In genomic region chr7:155487509-155488482, GRCh38 we compare ENCODE assay signal across 16 cellular contexts. TPM values are rescaled to one million over a fixed set of nuclear protein-coding genes. Genes with fewer than 3 reads are reported as not detected.
A peak's percentile ranks its signal among the peaks of the same experiment; 100 is the strongest.
DNase-seq lines count a peak whose midpoint lies in the region; TF ChIP-seq lines count a peak whose summit lies in the region.
"Had no signal": no experiment of that assay in that cellular context is flagged by ENCODE, and none has a peak within 500 bp of the region (broad histone marks: within the 10 kb centered on the region; RNA-seq: fewer than 3 reads in every experiment).

No MANE protein-coding gene starts in this region.

- peak overlapping the region; percentile 75 for H3K27ac Mint-ChIP-seq in neural progenitor cell
- H3K27ac Mint-ChIP-seq: CD4-positive, alpha-beta T cell had no signal

- peak overlapping the region; percentile 42 for H3K4me3 Mint-ChIP-seq in neural progenitor cell
- H3K4me3 Mint-ChIP-seq: CD4-positive, alpha-beta T cell had no signal

- H3K4me3 ChIP-seq in neural progenitor cell (no peak overlapping the region), breast epithelium (no peak overlapping the region)
- H3K4me3 ChIP-seq: GM23248 had no signal

- H3K4me1 Mint-ChIP-seq in neural progenitor cell = peaks cover 85% of the 10 kb centered on the region

- H3K9me3 ChIP-seq in neural progenitor cell (ENCODE audit: low read depth) = no peaks in the 10 kb centered on the region
- H3K9me3 ChIP-seq in breast epithelium = no peaks in the 10 kb centered on the region

- no peak for TF ChIP-seq POLR2A in breast epithelium (IDR thresholded peaks at IDR 0.05)

- H3K9me3 Mint-ChIP-seq in neural progenitor cell = no peaks in the 10 kb centered on the region
- H3K9me3 Mint-ChIP-seq: CD4-positive, alpha-beta T cell had no signal

- H3K79me2 ChIP-seq in neural progenitor cell (ENCODE audit: low read depth) = no peaks in the 10 kb centered on the region

- peaks cover 5% of the 10 kb centered on the region for H3K36me3 Mint-ChIP-seq in neural progenitor cell

- H3K9ac ChIP-seq in neural progenitor cell = no peak overlapping the region
- H3K9ac ChIP-seq: GM23248 had no signal

- peaks cover 100% of the 10 kb centered on the region for H3K27me3 ChIP-seq in neural progenitor cell
- H3K27me3 ChIP-seq in breast epithelium = peaks cover 0 to 49% of the 10 kb centered on the region in 2 donors

- peaks cover 4% of the 10 kb centered on the region for H4K20me1 ChIP-seq in neural progenitor cell (ENCODE audit: low read depth)

- peak; percentile 51 for DNase-seq in activated effector memory CD4-positive, alpha-beta T cell treated with anti-CD3 and anti-CD28 coated beads, Interleukin-2, amount 50 U/mL, for 16 hours
- no peak for DNase-seq in activated effector memory CD4-positive, alpha-beta T cell treated with Interleukin-2 at 50 U/mL for 16 hours
- DNase-seq in NCI-H2107 treated with DMSO at 0.1 percent for 48 hours (lab: John Stamatoyannopoulos, UW; ENCODE audit: unreplicated experiment) (peak; percentile 62), neural progenitor cell (ENCODE audit: low spot score) (no peak), amygdala (lab: John Stamatoyannopoulos, UW) (no peak), breast epithelium (ENCODE audit: low spot score in 2 of 2) (no peak), foreskin melanocyte (no peak)
- DNase-seq: ACHN; C1 segment of cervical spinal cord; Calu3; CD4-positive, alpha-beta T cell; DMS79; GM23248 had no signal

- no peak overlapping the region for H3K27ac ChIP-seq in neural progenitor cell
- H3K27ac ChIP-seq in breast epithelium = no peak overlapping the region
- H3K27ac ChIP-seq: GM23248, HL-60 had no signal

- H3K36me3 ChIP-seq in neural progenitor cell = no peaks in the 10 kb centered on the region
- no peaks in the 10 kb centered on the region for H3K36me3 ChIP-seq in breast epithelium

- H3K27me3 Mint-ChIP-seq in neural progenitor cell (ENCODE audit: insufficient read depth, low read depth) = peaks cover 15% of the 10 kb centered on the region

- H2AFZ ChIP-seq in neural progenitor cell (replicated peaks) = no peak overlapping the region
- H2AFZ ChIP-seq: GM23248 had no signal

- peaks cover 22% of the 10 kb centered on the region for H3F3A ChIP-seq in neural progenitor cell (ENCODE audit: low read depth)

- TF ChIP-seq CTCF in neural progenitor cell (IDR thresholded peaks at IDR 0.05) (no peak), breast epithelium (IDR thresholded peaks at IDR 0.05) (no peak)

- intact Hi-C loops in breast epithelium (cut with DNase I; ENCODE audit: low total_unique reads) = no loop called here

- H3K4me2 ChIP-seq in neural progenitor cell = no peak overlapping the region

- peaks cover 32% of the 10 kb centered on the region for H3K4me1 ChIP-seq in neural progenitor cell
- H3K4me1 ChIP-seq in breast epithelium = peaks cover 0 to 6% of the 10 kb centered on the region in 2 donors

RNA-seq across cellular contexts. Expression of gene EN2, which starts 29.9 kb away (rescaled TPM):
- not detected in 2 replicates for total RNA-seq in neural progenitor cell (ENCODE audit: low replicate concordance)
- total RNA-seq in breast epithelium = under 1 TPM in 2 of 3 donors, not detected in 1; 0.32 to 0.33 TPM
- total RNA-seq: A172; CD4-positive, alpha-beta T cell; G401; GM23248 had no signal

RNA-seq across cellular contexts. Expression of gene CNPY1, which starts 58.6 kb away (rescaled TPM):
- not detected in 2 replicates for total RNA-seq in neural progenitor cell (ENCODE audit: low replicate concordance)
- total RNA-seq in breast epithelium = under 1 TPM in 1 of 3 donors, not detected in 2; 0.29 TPM
- total RNA-seq: A172; Calu3; CD4-positive, alpha-beta T cell; G401; GM23248 had no signal

Comparison
In these comparisons a context has a peak if more than half of its experiments do, and no peak if none do; other contexts are left out.
1. DNase-seq: peak in activated effector memory CD4-positive, alpha-beta T cell treated with anti-CD3 and anti-CD28 coated beads, Interleukin-2, amount 50 U/mL, for 16 hours (single experiment) and NCI-H2107 treated with DMSO at 0.1 percent for 48 hours (single experiment); none in activated effector memory CD4-positive, alpha-beta T cell treated with Interleukin-2 at 50 U/mL for 16 hours (single experiment), neural progenitor cell (single experiment), amygdala (0 of 56), breast epithelium (0 of 2) and foreskin melanocyte (single experiment).